ENCODE assay signal across 8 cellular contexts in the genomic region with DNA sequence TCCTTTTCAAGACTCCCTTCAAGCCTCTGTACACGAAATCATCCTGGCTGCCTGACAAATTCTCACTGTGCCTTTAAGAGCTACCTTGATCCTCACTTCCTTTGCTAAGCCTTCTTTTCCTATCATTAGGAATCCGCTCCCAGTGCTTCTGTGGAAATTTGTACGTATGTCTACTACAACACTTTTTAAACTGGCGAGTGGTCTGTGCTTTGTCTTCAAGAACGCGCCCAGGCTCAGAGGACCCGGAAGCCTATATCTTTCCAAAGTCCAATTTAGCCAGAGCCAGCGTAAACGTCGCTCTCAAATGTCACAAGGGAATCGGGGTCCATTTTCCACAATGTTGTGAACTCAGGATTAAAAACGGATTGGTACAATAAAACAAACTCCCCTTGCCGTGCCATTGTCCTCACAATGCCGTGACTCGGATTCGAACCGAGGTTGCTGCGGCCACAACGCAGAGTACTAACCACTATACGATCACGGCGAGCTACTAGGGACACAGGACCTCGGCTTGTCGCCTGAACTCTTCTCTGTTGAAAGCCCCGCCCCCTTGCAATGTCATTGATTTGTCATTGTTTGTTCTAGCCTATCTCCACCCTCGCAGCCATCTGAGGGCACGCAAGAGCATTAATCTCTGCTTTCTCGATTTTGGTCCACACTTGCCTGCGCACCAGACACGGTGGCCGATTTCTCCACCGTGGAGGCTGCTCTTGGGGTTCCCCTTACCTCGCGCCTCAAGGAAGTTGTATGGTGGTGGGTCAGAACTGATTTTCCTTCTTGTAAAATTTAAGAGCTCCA. TPM values are rescaled to one million over a fixed set of nuclear protein-coding genes. Genes with fewer than 3 reads are reported as not detected.
DNase-seq lines count a peak whose midpoint lies in the region; ATAC-seq, FAIRE-seq and TF ChIP-seq lines count a peak whose summit lies in the region.

No MANE protein-coding gene starts in this region.

- peak overlapping the region; percentile 84 for H3K4me2 ChIP-seq in hepatocyte

- H4K20me1 ChIP-seq in hepatocyte (ENCODE audit: insufficient read depth, poor library complexity, severe bottlenecking), result no peaks in the 10 kb centered on the region

- H3K36me3 ChIP-seq in hepatocyte (replicated peaks; ENCODE audit: insufficient read depth, low read depth), result no peaks in the 10 kb centered on the region

- no peaks in the 10 kb centered on the region for H3K9me3 ChIP-seq in hepatocyte (ENCODE audit: low read depth)

- peak; percentile 46 for ATAC-seq in HG02840 (IDR thresholded peaks at IDR 0.05; ENCODE audit: low FRiP score, unreplicated experiment)

- no peak for DNase-seq in GM12892 (ENCODE audit: insufficient read length)
- peak; percentile 95 for DNase-seq in NCI-H1694 (lab: John Stamatoyannopoulos, UW)
- peak; percentile 85 to 96 (median 94) for DNase-seq in T-helper 1 cell
- DNase-seq in hepatocyte (ENCODE audit: low spot score), result peak; percentile 95
- DNase-seq in retinal pigment epithelial cell (ENCODE audit: low read depth), result peak; percentile 72
- no peak for DNase-seq in NCI-H1048 (lab: John Stamatoyannopoulos, UW)

- H3K4me3 ChIP-seq in hepatocyte (peak overlapping the region; percentile 66), retinal pigment epithelial cell (ENCODE audit: low read length) (peak overlapping the region; percentile 94)

- TF ChIP-seq CTCF in hepatocyte (IDR thresholded peaks at IDR 0.05; ENCODE audit: poor library complexity) (no peak), retinal pigment epithelial cell (conservative IDR thresholded peaks at IDR 0.05; ENCODE audit: low read depth, low read length) (no peak)

- H3K79me2 ChIP-seq in hepatocyte, result no peaks in the 10 kb centered on the region

- peak overlapping the region; percentile 92 for H2AFZ ChIP-seq in hepatocyte

- H3K4me1 ChIP-seq in hepatocyte (ENCODE audit: insufficient read depth), result peaks cover 4% of the 10 kb centered on the region

- peak; percentile 93 for TF ChIP-seq POLR2A in GM12892 (IDR thresholded peaks at IDR 0.05; ENCODE audit: low read depth, low read length)

- H3K9me2 ChIP-seq in hepatocyte (replicated peaks; ENCODE audit: insufficient read depth), result no peaks in the 10 kb centered on the region

- under 1% methylated on average over 34 of the region's 34 CpGs for WGBS in hepatocyte (ENCODE audit: low lambda C conversion rate, missing lambda C conversion rate)

- H3K27ac ChIP-seq in angular gyrus (ENCODE audit: low read depth, low read length) (peak overlapping the region; percentile 99), hepatocyte (peak overlapping the region; percentile 99)

- H3K27me3 ChIP-seq in hepatocyte, result no peaks in the 10 kb centered on the region

- FAIRE-seq in GM12892 (lab: Jason Lieb, UNC), result peak; percentile 87

RNA-seq across cellular contexts. Expression of a gene that starts 12.4 kb away (rescaled TPM):
- polyA plus RNA-seq in GM12892 (2012; ENCODE audit: missing spikeins), result 9.7 TPM
- total RNA-seq in hepatocyte, result 12.0 and 13.3 TPM in 2 replicates
- polyA plus RNA-seq in hepatocyte, result 13.9 and 15.0 TPM in 2 replicates

RNA-seq across cellular contexts. Expression of a gene that starts 51.8 kb away (rescaled TPM):
- polyA plus RNA-seq in GM12892 (2012; ENCODE audit: missing spikeins), result 0.30 TPM
- 1.5 and 1.8 TPM in 2 replicates for total RNA-seq in hepatocyte
- polyA plus RNA-seq in hepatocyte, result 0.29 and 1.5 TPM in 2 replicates

Comparison
In these comparisons a context has a peak if more than half of its experiments do, and no peak if none do; other contexts are left out.
1. DNase-seq: peak in NCI-H1694 (single experiment), T-helper 1 cell (5 of 5), hepatocyte (single experiment) and retinal pigment epithelial cell (single experiment); none in GM12892 (single experiment) and NCI-H1048 (single experiment).